25 cellular contexts compared by ENCODE assay signal in genomic region chr11:16818284-16818683, GRCh38.
DNase-seq lines count a peak whose midpoint lies in the region; ATAC-seq, FAIRE-seq and TF ChIP-seq lines count a peak whose summit lies in the region.
"Had no signal": no experiment of that assay in that cellular context is flagged by ENCODE, and none has a peak within 500 bp of the region (broad histone marks: within the 10 kb centered on the region; RNA-seq: fewer than 3 reads in every experiment).

No MANE protein-coding gene starts in this region.

- peak overlapping the region; percentile 6 for H3K27ac Mint-ChIP-seq in activated CD4-positive, alpha-beta T cell treated with anti-CD3 and anti-CD28 coated beads, Interleukin-2, amount 10 ng/mL, durations not matched to agents 24 days and 14 days
- H3K27ac Mint-ChIP-seq: activated naive CD8-positive, alpha-beta T cell; activated T-helper 1 cell treated with anti-CD3 and anti-CD28 coated beads, Interleukin-12 subunit alpha, Interleukin-12 subunit beta, Interleukin-2, Interleukin-4 antibody, amounts not matched to agents 30 ng/mL and 10 ng/mL and 1 ng/mL, durations not matched to agents 14 hours and 24 hours and 36 hours; CD4-positive, alpha-beta T cell; T-helper 1 cell treated with Interleukin-12 subunit alpha and Interleukin-12 subunit beta and Interleukin-4 antibody, amounts not matched to agents 30 μg/mL and 1 μg/mL, for 36 hours had no signal

- H3K27me3 ChIP-seq in endothelial cell of umbilical vein (ENCODE audit: control insufficient read depth in 2 of 2, insufficient read depth in 2 of 2, low read length in 2 of 2) = no peaks in the 10 kb centered on the region
- no peaks in the 10 kb centered on the region for H3K27me3 ChIP-seq in sigmoid colon
- H3K27me3 ChIP-seq: breast epithelium, suprapubic skin had no signal

- no peak overlapping the region for H3K4me3 Mint-ChIP-seq in activated CD4-positive, alpha-beta T cell treated with anti-CD3 and anti-CD28 coated beads, Interleukin-2, amount 10 ng/mL, durations not matched to agents 24 days and 14 days
- H3K4me3 Mint-ChIP-seq: activated naive CD8-positive, alpha-beta T cell; activated T-helper 1 cell treated with anti-CD3 and anti-CD28 coated beads, Interleukin-12 subunit alpha, Interleukin-12 subunit beta, Interleukin-2, Interleukin-4 antibody, amounts not matched to agents 30 ng/mL and 10 ng/mL and 1 ng/mL, durations not matched to agents 14 hours and 24 hours and 36 hours; CD4-positive, alpha-beta T cell; T-helper 1 cell treated with Interleukin-12 subunit alpha and Interleukin-12 subunit beta and Interleukin-4 antibody, amounts not matched to agents 30 μg/mL and 1 μg/mL, for 36 hours had no signal

- no peak overlapping the region for H3K4me2 ChIP-seq in endothelial cell of umbilical vein (ENCODE audit: insufficient read depth, low read length)
- H3K4me2 ChIP-seq: smooth muscle cell had no signal

- POLR2A ChIA-PET in endothelial cell of umbilical vein (lab: Charles Lee) = no interaction called here

- CTCF ChIA-PET in endothelial cell of umbilical vein (lab: Charles Lee) = interaction anchor here (7.5 kb wide), 1 partner anchor 245 kb away, joined by 135 read pairs; no protein-coding TSS in a partner anchor

- no peak overlapping the region for H2AFZ ChIP-seq in endothelial cell of umbilical vein (ENCODE audit: low read depth, low read length)

- WGBS in sigmoid colon, 2 donors = 82 to 84% methylated on average over 4 of the region's 4 CpGs

- H3K4me1 ChIP-seq in endothelial cell of umbilical vein (ENCODE audit: control insufficient read depth, extremely low read depth, insufficient read depth, low read length) = no peaks in the 10 kb centered on the region
- peaks cover 0 to 10% (median 6%) of the 10 kb centered on the region in 4 donors for H3K4me1 ChIP-seq in sigmoid colon
- H3K4me1 ChIP-seq: SJCRH30 had no signal

- FAIRE-seq in endothelial cell of umbilical vein (lab: Jason Lieb, UNC) = peak; percentile 26

- no peaks in the 10 kb centered on the region for H3K27me3 Mint-ChIP-seq in activated CD4-positive, alpha-beta T cell treated with anti-CD3 and anti-CD28 coated beads, Interleukin-2, amount 10 ng/mL, durations not matched to agents 24 days and 14 days
- H3K27me3 Mint-ChIP-seq: activated naive CD8-positive, alpha-beta T cell; CD4-positive, alpha-beta T cell had no signal

- H3K36me3 ChIP-seq in endothelial cell of umbilical vein (ENCODE audit: control insufficient read depth in 2 of 2, extremely low read depth in 1 of 2, insufficient read depth in 2 of 2, low read length in 2 of 2) (no peaks in the 10 kb centered on the region), sigmoid colon (no peaks in the 10 kb centered on the region)
- H3K36me3 ChIP-seq: breast epithelium, SJCRH30 had no signal

- in situ Hi-C loops in astrocyte of the cerebellum (cut with HindIII; ENCODE audit: low sequenced_read_pairs) = no loop called here

- no peak overlapping the region for H3K27ac ChIP-seq in endothelial cell of umbilical vein (ENCODE audit: insufficient read depth, low read depth, low read length)
- H3K27ac ChIP-seq in sigmoid colon = no peak overlapping the region
- H3K27ac ChIP-seq: breast epithelium, lower lobe of right lung, SJCRH30, suprapubic skin had no signal

- no peaks in the 10 kb centered on the region for H3K36me3 Mint-ChIP-seq in activated CD4-positive, alpha-beta T cell treated with anti-CD3 and anti-CD28 coated beads, Interleukin-2, amount 10 ng/mL, durations not matched to agents 24 days and 14 days (ENCODE audit: low read depth)
- H3K36me3 Mint-ChIP-seq: activated naive CD8-positive, alpha-beta T cell had no signal

- no peaks in the 10 kb centered on the region for H3K9me1 ChIP-seq in endothelial cell of umbilical vein (replicated peaks; ENCODE audit: control insufficient read depth, extremely low read depth, insufficient read depth, low read length)

- H3K4me3 ChIP-seq in astrocyte of the cerebellum (ENCODE audit: low read depth, low read length) (no peak overlapping the region), endothelial cell of umbilical vein (replicated peaks in 1 of 3; ENCODE audit: insufficient read depth in 1 of 3, low read depth in 1 of 3, low read length in 3 of 3) (no peak overlapping the region), sigmoid colon (no peak overlapping the region)
- H3K4me3 ChIP-seq: breast epithelium, lower lobe of right lung, mucosa of descending colon, SJCRH30, smooth muscle cell, suprapubic skin had no signal

- dilution Hi-C loops in endothelial cell of umbilical vein (cut with MboI; ENCODE audit: extremely low pct_ligation_motif_present, low sequenced_read_pairs) = no loop called here

- no peaks in the 10 kb centered on the region for H3K79me2 ChIP-seq in endothelial cell of umbilical vein (ENCODE audit: control insufficient read depth, insufficient read depth, low read length)

- no peak for TF ChIP-seq POLR2A in endothelial cell of umbilical vein (IDR thresholded peaks at IDR 0.05; ENCODE audit: low read depth, low read length)
- no peak for TF ChIP-seq POLR2A in sigmoid colon (IDR thresholded peaks at IDR 0.05)

- ATAC-seq in GM18907 (IDR thresholded peaks at IDR 0.05; ENCODE audit: unreplicated experiment) = no peak
- ATAC-seq: lower lobe of right lung, mucosa of descending colon had no signal

- no TSS peak for BruUV-seq in endothelial cell of umbilical vein (replicated peaks; lab: Mats Ljungman, UMichigan)

- DNase-seq in activated CD4-positive, alpha-beta T cell treated with anti-CD3 and anti-CD28 coated beads, Interleukin-2, amount 10 ng/mL, durations not matched to agents 24 days and 14 days = no peak
- no peak for DNase-seq in activated CD4-positive, alpha-beta T cell treated with anti-CD3 and anti-CD28 coated beads, Interleukin-2, amount 50 U/mL, for 4 hours
- DNase-seq in astrocyte of the cerebellum (ENCODE audit: low read depth) (no peak), endothelial cell of umbilical vein (ENCODE audit: low read depth, low spot score) (peak; percentile 7), sigmoid colon (peak; percentile 40), NCI-H1048 (lab: John Stamatoyannopoulos, UW) (no peak), NCI-H1436 treated with DMSO at 0.1 percent for 48 hours (lab: John Stamatoyannopoulos, UW) (no peak)
- DNase-seq: 8988T; activated CD4-positive, alpha-beta T cell treated with anti-CD3 and anti-CD28 coated beads, Interleukin-2, amount 50 U/mL, for 1 hour; CD4-positive, alpha-beta T cell; GDM1; GOT3; KBM-7; lower lobe of right lung; mucosa of descending colon; NCI-H510A; SJCRH30; stimulated activated CD4-positive, alpha-beta T cell treated with anti-CD3 and anti-CD28 coated beads, Interleukin-2, amount 100 ng/mL, for 24 hours had no signal

- no peak overlapping the region for H3K9ac ChIP-seq in endothelial cell of umbilical vein (replicated peaks; ENCODE audit: extremely low read depth, insufficient read depth, low read length)

- intact Hi-C loops in activated CD4-positive, alpha-beta T cell treated with anti-CD3 and anti-CD28 coated beads, Interleukin-2, amount 10 ng/mL, durations not matched to agents 24 days and 14 days (cut with micrococcal nuclease) = no loop called here
- intact Hi-C loops in endothelial cell of umbilical vein (cut with micrococcal nuclease) = no loop called here
- intact Hi-C loops in sigmoid colon (cut with DNase I) = no loop called here

- no peak for TF ChIP-seq EP300 in sigmoid colon (IDR thresholded peaks at IDR 0.05)

- no peaks in the 10 kb centered on the region for H3K9me3 Mint-ChIP-seq in activated CD4-positive, alpha-beta T cell treated with anti-CD3 and anti-CD28 coated beads, Interleukin-2, amount 10 ng/mL, durations not matched to agents 24 days and 14 days
- H3K9me3 Mint-ChIP-seq: activated T-helper 1 cell treated with anti-CD3 and anti-CD28 coated beads, Interleukin-12 subunit alpha, Interleukin-12 subunit beta, Interleukin-2, Interleukin-4 antibody, amounts not matched to agents 30 ng/mL and 10 ng/mL and 1 ng/mL, durations not matched to agents 14 hours and 24 hours and 36 hours; CD4-positive, alpha-beta T cell; T-helper 1 cell treated with Interleukin-12 subunit alpha and Interleukin-12 subunit beta and Interleukin-4 antibody, amounts not matched to agents 30 μg/mL and 1 μg/mL, for 36 hours had no signal

- peaks cover 10% of the 10 kb centered on the region for H3K4me1 Mint-ChIP-seq in activated CD4-positive, alpha-beta T cell treated with anti-CD3 and anti-CD28 coated beads, Interleukin-2, amount 10 ng/mL, durations not matched to agents 24 days and 14 days

- H3K9me3 ChIP-seq in endothelial cell of umbilical vein (replicated peaks; ENCODE audit: control insufficient read depth, insufficient read depth, low read length) (no peaks in the 10 kb centered on the region), sigmoid colon (no peaks in the 10 kb centered on the region)
- H3K9me3 ChIP-seq: breast epithelium, lower lobe of right lung, mucosa of descending colon, SJCRH30, suprapubic skin had no signal

- H4K20me1 ChIP-seq in endothelial cell of umbilical vein (replicated peaks; ENCODE audit: control insufficient read depth, extremely low read depth, insufficient read depth, low read length) = no peaks in the 10 kb centered on the region

- peak; percentile 20 for TF ChIP-seq CTCF in astrocyte of the cerebellum (IDR thresholded peaks at IDR 0.05; ENCODE audit: low read depth, low read length, missing control alignments)
- no peak for TF ChIP-seq CTCF in endothelial cell of umbilical vein (IDR thresholded peaks at IDR 0.05; ENCODE audit: extremely low read depth in 1 of 2, insufficient read depth in 1 of 2, low read depth in 1 of 2, low read length in 2 of 2)
- no peak for TF ChIP-seq CTCF in sigmoid colon (IDR thresholded peaks at IDR 0.05)

TF ChIP-seq in endothelial cell of umbilical vein, 7 proteins besides CTCF, POLR2A, EP300 and RAD21:
- TF ChIP-seq EZH2 (IDR thresholded peaks at IDR 0.05; ENCODE audit: borderline replicate concordance, low read depth, low read length, severe bottlenecking) = no peak
- no peak for TF ChIP-seq MYC (IDR thresholded peaks at IDR 0.05; ENCODE audit: low read depth, low read length)
- no peak for TF ChIP-seq MAX (IDR thresholded peaks at IDR 0.05; ENCODE audit: insufficient read depth, insufficient read length)
- no peak for TF ChIP-seq POLR2AphosphoS5 (IDR thresholded peaks at IDR 0.05; ENCODE audit: insufficient read depth, low read depth, low read length)
- TF ChIP-seq GATA2 (IDR thresholded peaks at IDR 0.05; ENCODE audit: insufficient read depth, insufficient read length, low read depth, low read length) = no peak
- TF ChIP-seq JUN (IDR thresholded peaks at IDR 0.05; ENCODE audit: borderline replicate concordance, insufficient read depth, insufficient read length, low read depth) = no peak

Comparison
In these comparisons a context has a peak if more than half of its experiments do, and no peak if none do; other contexts are left out.
1. DNase-seq: peak in endothelial cell of umbilical vein (single experiment) and sigmoid colon (single experiment); none in activated CD4-positive, alpha-beta T cell treated with anti-CD3 and anti-CD28 coated beads, Interleukin-2, amount 10 ng/mL, durations not matched to agents 24 days and 14 days (single experiment), activated CD4-positive, alpha-beta T cell treated with anti-CD3 and anti-CD28 coated beads, Interleukin-2, amount 50 U/mL, for 4 hours (0 of 2), astrocyte of the cerebellum (single experiment), NCI-H1048 (single experiment) and NCI-H1436 treated with DMSO at 0.1 percent for 48 hours (single experiment).